8 cellular contexts compared by ENCODE assay signal in the genomic region with DNA sequence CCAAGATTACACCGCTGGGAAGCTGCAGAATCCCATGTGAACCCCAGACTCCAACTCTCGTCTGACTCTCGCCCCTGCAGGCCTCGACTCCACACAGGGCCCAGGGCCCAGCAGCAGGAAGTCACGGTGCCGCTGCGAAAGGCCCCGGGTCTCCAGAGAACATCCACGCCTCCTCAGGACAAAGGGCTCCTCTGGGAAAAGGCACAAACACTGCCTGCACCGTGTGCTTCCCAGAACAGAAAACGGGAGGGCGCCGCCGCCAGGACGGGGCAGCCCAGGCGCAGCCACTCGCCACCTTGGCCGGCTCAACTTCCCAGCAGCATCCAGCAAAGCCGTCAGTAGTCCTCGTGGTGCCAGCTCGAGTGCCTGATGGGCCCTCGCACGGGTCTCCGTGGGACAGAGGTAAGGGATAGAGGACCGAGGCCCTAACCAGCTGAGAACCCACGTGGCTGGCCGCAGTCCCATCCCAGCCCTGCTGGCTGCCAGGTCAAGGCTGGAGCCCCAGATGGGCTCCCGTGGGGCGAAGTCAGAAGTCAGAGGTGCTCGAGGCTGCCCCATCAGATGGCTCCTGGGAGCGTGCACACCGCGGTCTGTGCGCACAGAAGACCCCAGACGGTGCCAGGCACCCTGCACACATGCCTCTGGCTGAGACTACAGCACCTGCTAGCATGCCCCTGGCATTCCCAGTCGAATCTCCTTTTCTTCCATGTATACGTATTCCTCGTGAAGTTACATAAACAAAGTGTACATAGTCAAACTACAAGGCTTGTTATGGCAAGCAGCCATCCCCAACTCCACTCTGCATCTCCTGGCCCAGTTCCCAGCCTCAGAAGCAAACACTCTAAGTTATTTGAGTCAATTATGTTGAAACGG.
DNase-seq lines count a peak whose midpoint lies in the region; ATAC-seq and TF ChIP-seq lines count a peak whose summit lies in the region.

No MANE protein-coding gene starts in this region.

- no peak for TF ChIP-seq POLR2A in sigmoid colon (IDR thresholded peaks at IDR 0.05)

- no peak for TF ChIP-seq CTCF in fibroblast of lung (conservative IDR thresholded peaks at IDR 0.05 in 1 of 2, IDR thresholded peaks at IDR 0.05 in 1 of 2; ENCODE audit: low read depth in 1 of 2, low read length in 2 of 2)
- TF ChIP-seq CTCF in sigmoid colon (IDR thresholded peaks at IDR 0.05): no peak

- 83 to 85% methylated on average over 39 of the region's 39 CpGs for WGBS in sigmoid colon, 2 donors

- no peaks in the 10 kb centered on the region for H3K79me2 ChIP-seq in fibroblast of lung (ENCODE audit: control insufficient read depth, insufficient read depth, low read length)

- H3K27me3 Mint-ChIP-seq in stimulated activated memory B cell treated with anti-CD40 and anti-IgM and Interleukin-4, amounts not matched to agents 10 μg/mL and 1 μg/mL and 100 μg/mL, for 72 hours: no peaks in the 10 kb centered on the region

- ATAC-seq in GM21619 (IDR thresholded peaks at IDR 0.05; ENCODE audit: unreplicated experiment): no peak
- ATAC-seq in stimulated activated memory B cell treated with anti-CD40 and anti-IgM and Interleukin-4, amounts not matched to agents 10 μg/mL and 1 μg/mL and 100 μg/mL, for 72 hours: no peak

- H3K27me3 ChIP-seq in fibroblast of lung (ENCODE audit: control insufficient read depth, insufficient read depth, low read length) (no peaks in the 10 kb centered on the region), sigmoid colon (no peaks in the 10 kb centered on the region)

- DNase-seq in EL (peak; percentile 86), NCI-H446 treated with DMSO at 0.1 percent for 48 hours (lab: John Stamatoyannopoulos, UW) (peak; percentile 66), fibroblast of lung (ENCODE audit: low read depth in 2 of 2) (peak; percentile 88 to 98), sigmoid colon (no peak), kidney glomerular epithelial cell (lab: John Stamatoyannopoulos, UW) (no peak), nucleus accumbens (lab: John Stamatoyannopoulos, UW) (no peak)

- no peaks in the 10 kb centered on the region for H3K4me1 Mint-ChIP-seq in stimulated activated memory B cell treated with anti-CD40 and anti-IgM and Interleukin-4, amounts not matched to agents 10 μg/mL and 1 μg/mL and 100 μg/mL, for 72 hours

- no peak overlapping the region for H3K9ac ChIP-seq in fibroblast of lung (ENCODE audit: insufficient read depth, low read length)

- H3K4me2 ChIP-seq in fibroblast of lung (ENCODE audit: extremely low read depth, insufficient read depth, low read length): peak overlapping the region; percentile 56

- no peak overlapping the region for H3K4me3 Mint-ChIP-seq in stimulated activated memory B cell treated with anti-CD40 and anti-IgM and Interleukin-4, amounts not matched to agents 10 μg/mL and 1 μg/mL and 100 μg/mL, for 72 hours

- peaks cover 68% of the 10 kb centered on the region for H3K36me3 Mint-ChIP-seq in stimulated activated memory B cell treated with anti-CD40 and anti-IgM and Interleukin-4, amounts not matched to agents 10 μg/mL and 1 μg/mL and 100 μg/mL, for 72 hours

- no peaks in the 10 kb centered on the region for H3K9me3 Mint-ChIP-seq in stimulated activated memory B cell treated with anti-CD40 and anti-IgM and Interleukin-4, amounts not matched to agents 10 μg/mL and 1 μg/mL and 100 μg/mL, for 72 hours

- no peaks in the 10 kb centered on the region for H4K20me1 ChIP-seq in fibroblast of lung (ENCODE audit: control insufficient read depth, extremely low read depth, insufficient read depth, low read length)

- intact Hi-C loops in sigmoid colon (cut with DNase I): loop anchor here (5.0 kb wide), 1 partner anchor 65 kb away; no protein-coding TSS in a partner anchor

- H3K27ac ChIP-seq in fibroblast of lung (ENCODE audit: insufficient read depth, low read length): peak overlapping the region; percentile 85
- H3K27ac ChIP-seq in sigmoid colon: peak overlapping the region; percentile 49 to 77 (median 70)

- H3K4me1 ChIP-seq in fibroblast of lung (ENCODE audit: control insufficient read depth, extremely low read depth, insufficient read depth, low read length) (peaks cover 31% of the 10 kb centered on the region), sigmoid colon (peaks cover 0 to 48% (median 41%) of the 10 kb centered on the region in 4 donors)

- no peak overlapping the region for H2AFZ ChIP-seq in fibroblast of lung (ENCODE audit: low read length)

- TF ChIP-seq EP300 in sigmoid colon (IDR thresholded peaks at IDR 0.05): no peak

- H3K4me3 ChIP-seq in fibroblast of lung (replicated peaks in 1 of 4; ENCODE audit: control extremely low read depth in 1 of 4, insufficient read depth in 1 of 4, low read depth in 3 of 4, low read length in 4 of 4): no peak overlapping the region
- H3K4me3 ChIP-seq in sigmoid colon: peak overlapping the region in 1 of 4 donors; percentile 3

- no peak overlapping the region for H3K27ac Mint-ChIP-seq in stimulated activated memory B cell treated with anti-CD40 and anti-IgM and Interleukin-4, amounts not matched to agents 10 μg/mL and 1 μg/mL and 100 μg/mL, for 72 hours

- peaks cover 2% of the 10 kb centered on the region for H3K36me3 ChIP-seq in fibroblast of lung (ENCODE audit: control insufficient read depth, insufficient read depth, low read length)
- H3K36me3 ChIP-seq in sigmoid colon: no peaks in the 10 kb centered on the region

- H3K9me3 ChIP-seq in fibroblast of lung (ENCODE audit: control insufficient read depth, insufficient read depth, low read depth, low read length): no peaks in the 10 kb centered on the region
- H3K9me3 ChIP-seq in sigmoid colon: no peaks in the 10 kb centered on the region

Comparison
In these comparisons a context has a peak if more than half of its experiments do, and no peak if none do; other contexts are left out.
1. DNase-seq: peak in EL (single experiment), NCI-H446 treated with DMSO at 0.1 percent for 48 hours (single experiment) and fibroblast of lung (2 of 2); none in sigmoid colon (single experiment), kidney glomerular epithelial cell (single experiment) and nucleus accumbens (0 of 56).